Comparison of ENCODE assay signal across 21 cellular contexts in genomic region chr4:52655505-52655904, GRCh38. TPM values are rescaled to one million over a fixed set of nuclear protein-coding genes. Genes with fewer than 3 reads are reported as not detected.
DNase-seq lines count a peak whose midpoint lies in the region; ATAC-seq, FAIRE-seq and TF ChIP-seq lines count a peak whose summit lies in the region.
"Had no signal": no experiment of that assay in that cellular context is flagged by ENCODE, and none has a peak within 500 bp of the region (broad histone marks: within the 10 kb centered on the region; RNA-seq: fewer than 3 reads in every experiment).

No MANE protein-coding gene starts in this region.

- no peak overlapping the region for H2AFZ ChIP-seq in GM12878 (ENCODE audit: control insufficient read depth, low read depth, low read length)

- H3K4me2 ChIP-seq in GM12878 (ENCODE audit: control insufficient read depth, insufficient read depth) = 0 out of 2 replicates have a peak overlapping the region, but pooled peaks have one; percentile 44
- H3K4me2 ChIP-seq: A549 had no signal

- SMC1A ChIA-PET in GM12878 (lab: Charles Lee; ENCODE audit: uncharacterized antibody, unreplicated experiment) = interaction anchor here (0.8 to 1.4 kb wide), 3 partner anchors 12 to 329 kb away, joined by 3 to 5 read pairs (median 3); no protein-coding TSS in a partner anchor

- H3K27ac Mint-ChIP-seq in stimulated activated effector memory CD8-positive, alpha-beta T cell treated with anti-CD3 and anti-CD28 coated beads, Interleukin-12 subunit alpha, Interleukin-12 subunit beta, amount 100 ng/mL, for 72 hours = peak overlapping the region; percentile 11
- H3K27ac Mint-ChIP-seq: IgD-negative memory B cell had no signal

- in situ Hi-C loops in GM12878 (cut with MboI) = no loop called here

- no peak overlapping the region for H3K9ac ChIP-seq in GM12878 (ENCODE audit: control insufficient read depth, insufficient read depth, low read length)

- H3K9me3 Mint-ChIP-seq in stimulated activated effector memory CD8-positive, alpha-beta T cell treated with anti-CD3 and anti-CD28 coated beads, Interleukin-12 subunit alpha, Interleukin-12 subunit beta, amount 100 ng/mL, for 72 hours = no peaks in the 10 kb centered on the region

- no TSS peak for BruUV-seq in GM12878 (replicated peaks; lab: Mats Ljungman, UMichigan)

- peaks cover 35% of the 10 kb centered on the region for H3K4me1 Mint-ChIP-seq in stimulated activated effector memory CD8-positive, alpha-beta T cell treated with anti-CD3 and anti-CD28 coated beads, Interleukin-12 subunit alpha, Interleukin-12 subunit beta, amount 100 ng/mL, for 72 hours

- no peak for TF ChIP-seq EP300 in GM12878 (IDR thresholded peaks at IDR 0.05; ENCODE audit: borderline replicate concordance in 1 of 2, control insufficient read depth in 1 of 2, low read depth in 2 of 2, low read length in 2 of 2)

- H3K27me3 ChIP-seq in left ventricle myocardium inferior (ENCODE audit: low read depth) (no peaks in the 10 kb centered on the region), GM12878 (replicated peaks in 1 of 2; ENCODE audit: control insufficient read depth in 2 of 2, insufficient read depth in 2 of 2, low read length in 1 of 2) (no peaks in the 10 kb centered on the region)
- H3K27me3 ChIP-seq: dorsolateral prefrontal cortex, sigmoid colon had no signal

- H3K4me3 Mint-ChIP-seq in stimulated activated effector memory CD8-positive, alpha-beta T cell treated with anti-CD3 and anti-CD28 coated beads, Interleukin-12 subunit alpha, Interleukin-12 subunit beta, amount 100 ng/mL, for 72 hours = no peak overlapping the region
- H3K4me3 Mint-ChIP-seq: activated T-cell treated with anti-CD3 and anti-CD28 coated beads, Interleukin-2, amount 50 U/mL, for 4 hours had no signal

- peak overlapping the region; percentile 50 for H3K27ac ChIP-seq in left ventricle myocardium inferior (replicated peaks)
- no peak overlapping the region for H3K27ac ChIP-seq in GM12878 (ENCODE audit: control insufficient read depth, insufficient read depth)
- H3K27ac ChIP-seq: A549, RWPE1, sigmoid colon had no signal

- H4K20me1 ChIP-seq in GM12878 (ENCODE audit: control insufficient read depth, insufficient read depth) = no peaks in the 10 kb centered on the region

- POLR2A ChIA-PET in GM12878 (lab: Charles Lee) = interaction anchor here (0.9 kb wide), 2 partner anchors 13 to 66 kb away, joined by 4 to 5 read pairs; no protein-coding TSS in a partner anchor

- RAD21 ChIA-PET in GM12878 (lab: Charles Lee; ENCODE audit: unreplicated experiment) = no interaction called here

- no peak for TF ChIP-seq POLR2A in GM12878 (IDR thresholded peaks at IDR 0.05; ENCODE audit: low read depth, low read length)

- DNase-seq in left ventricle myocardium inferior = no peak
- DNase-seq in Right ventricle myocardium inferior (ENCODE audit: missing footprints) = no peak
- no peak for DNase-seq in GM12878 (ENCODE audit: low read depth, low spot score)
- peak; percentile 69 for DNase-seq in fibroblast of villous mesenchyme (ENCODE audit: low read depth)
- DNase-seq in stimulated activated effector memory CD8-positive, alpha-beta T cell treated with anti-CD3 and anti-CD28 coated beads, Interleukin-12 subunit alpha, Interleukin-12 subunit beta, amount 100 ng/mL, for 72 hours (ENCODE audit: low spot score in 2 of 2) = no peak
- no peak for DNase-seq in SKM-1 treated with dmso at 0.1 percent for 144 hours (lab: John Stamatoyannopoulos, UW; ENCODE audit: unreplicated experiment)
- DNase-seq in T-helper 1 cell = no peak
- DNase-seq: activated naive CD4-positive, alpha-beta T cell treated with Interleukin-2 at 50 U/mL for 16 hours; activated T-cell treated with anti-CD3 and anti-CD28 coated beads, Interleukin-2, amount 50 U/mL, for 4 hours; anterior cingulate cortex; Calu3; dorsolateral prefrontal cortex; MM.1S; NCI-H1694 treated with DMSO at 0.1 percent for 48 hours; NCI-H69; sigmoid colon had no signal

- CTCF ChIA-PET in GM12878 (lab: Yijun Ruan, JAX) = interaction anchor here (0.6 to 1.5 kb wide), 3 partner anchors 9 to 811 kb away, joined by 3 to 5 read pairs (median 3); no protein-coding TSS in a partner anchor

- intact Hi-C loops in left ventricle myocardium inferior (cut with micrococcal nuclease) (no loop called here), Right ventricle myocardium inferior (cut with DNase I) (loop anchor here (5.0 kb wide), 3 partner anchors 53 to 207 kb away; partner anchors contain the start of gene RASL11B), GM12878 (cut with micrococcal nuclease; ENCODE audit: unreplicated experiment) (loop anchor here (5.0 kb wide), 1 partner anchor 57 kb away; no protein-coding TSS in a partner anchor)

- H3K4me1 ChIP-seq in left ventricle myocardium inferior (peaks cover 66% of the 10 kb centered on the region), GM12878 (ENCODE audit: control insufficient read depth, insufficient read depth, low read length) (peaks cover 3% of the 10 kb centered on the region; the same call in 1 of the 2 replicates)

- peaks cover 25% of the 10 kb centered on the region for H3K79me2 ChIP-seq in GM12878 (ENCODE audit: control insufficient read depth, insufficient read depth, low read length)

- TF ChIP-seq CTCF in left ventricle myocardium inferior (IDR thresholded peaks at IDR 0.05; ENCODE audit: borderline replicate concordance) (no peak), GM12878 (IDR thresholded peaks at IDR 0.05 in 2 of 3, conservative IDR thresholded peaks at IDR 0.05 in 1 of 3; ENCODE audit: control insufficient read depth in 2 of 3, extremely low read depth in 1 of 3, insufficient read depth in 1 of 3, low read depth in 3 of 3, low read length in 3 of 3) (no peak), fibroblast of villous mesenchyme (IDR thresholded peaks at IDR 0.05; ENCODE audit: insufficient read depth, low read depth, low read length) (no peak)

- no peak for TF ChIP-seq RAD21 in GM12878 (IDR thresholded peaks at IDR 0.05; ENCODE audit: insufficient read depth, low read depth, low read length)

- H3K36me3 ChIP-seq in left ventricle myocardium inferior (no peaks in the 10 kb centered on the region), GM12878 (ENCODE audit: control insufficient read depth in 2 of 2, insufficient read depth in 2 of 2, low read length in 1 of 2) (no peaks in the 10 kb centered on the region)
- H3K36me3 ChIP-seq: sigmoid colon had no signal

- H3K36me3 Mint-ChIP-seq in stimulated activated effector memory CD8-positive, alpha-beta T cell treated with anti-CD3 and anti-CD28 coated beads, Interleukin-12 subunit alpha, Interleukin-12 subunit beta, amount 100 ng/mL, for 72 hours = no peaks in the 10 kb centered on the region
- H3K36me3 Mint-ChIP-seq: IgD-negative memory B cell had no signal

- H3K9me3 ChIP-seq in left ventricle myocardium inferior (replicated peaks) = no peaks in the 10 kb centered on the region
- no peaks in the 10 kb centered on the region; the same call in 2 of the 3 replicates for H3K9me3 ChIP-seq in GM12878 (replicated peaks; ENCODE audit: control insufficient read depth, insufficient read depth, low read length)
- H3K9me3 ChIP-seq: A549, sigmoid colon had no signal

- H3K4me3 ChIP-seq in left ventricle myocardium inferior = no peak overlapping the region
- H3K4me3 ChIP-seq in GM12878 = no peak overlapping the region
- H3K4me3 ChIP-seq in fibroblast of villous mesenchyme (ENCODE audit: low read depth, low read length) = no peak overlapping the region
- H3K4me3 ChIP-seq: A549, dorsolateral prefrontal cortex, sigmoid colon had no signal

- ATAC-seq in Right ventricle myocardium inferior = no peak
- no peak for ATAC-seq in GM12878
- ATAC-seq in stimulated activated effector memory CD8-positive, alpha-beta T cell treated with anti-CD3 and anti-CD28 coated beads, Interleukin-12 subunit alpha, Interleukin-12 subunit beta, amount 100 ng/mL, for 72 hours = no peak
- no peak for ATAC-seq in HG02981 (IDR thresholded peaks at IDR 0.05; ENCODE audit: unreplicated experiment)
- ATAC-seq: A549; activated T-cell treated with anti-CD3 and anti-CD28 coated beads, Interleukin-2, amount 50 U/mL, for 4 hours had no signal

- FAIRE-seq in GM12878 (lab: Jason Lieb, UNC) = no peak
- FAIRE-seq: A549, urothelium cell line had no signal

TF ChIP-seq in GM12878, 131 proteins besides CTCF, POLR2A, EP300 and RAD21:
- TF ChIP-seq NR2C2 (IDR thresholded peaks at IDR 0.05; ENCODE audit: borderline replicate concordance, control insufficient read depth, insufficient read length, low read depth) (no peak), BRCA1 (IDR thresholded peaks at IDR 0.05; ENCODE audit: low read depth, low read length) (no peak)

RNA-seq across cellular contexts. Expression of gene USP46, which starts 3.6 kb away (rescaled TPM):
- total RNA-seq in left ventricle myocardium inferior = 76.4 TPM
- 65.1 TPM for total RNA-seq in Right ventricle myocardium inferior
- 22.3 and 26.2 TPM in 2 replicates for total RNA-seq in GM12878 (2013; cell fraction: nucleolus; rRNA removed)
- 6.7 and 8.4 TPM in 2 replicates for total RNA-seq in GM12878 (2014; rRNA removed)
- total RNA-seq in GM12878 (2014; rRNA removed; fragmentation: Illumina TruSeq; extraction: Trizol) = 10.4 and 11.6 TPM in 2 replicates
- total RNA-seq in GM12878 (2021) = 18.8 and 20.1 TPM in 2 replicates
- polyA plus RNA-seq in GM12878 (2011; ENCODE audit: low read depth) = 3.1 TPM
- polyA plus RNA-seq in GM12878 (2011; rRNA removed) = 12.4 and 15.6 TPM in 2 replicates
- polyA plus RNA-seq in GM12878 (2011; cell fraction: cytosol; rRNA removed) = 3.8 and 3.9 TPM in 2 replicates
- 9.0 and 12.8 TPM in 2 replicates for polyA plus RNA-seq in GM12878 (2011; cell fraction: nucleus; rRNA removed)
- 4.7 and 6.8 TPM in 2 replicates for polyA plus RNA-seq in GM12878 (2012)
- 14.5 and 14.7 TPM in 2 replicates for polyA plus RNA-seq in GM12878 (2014; fragmentation: Illumina TruSeq; extraction: Trizol)
- 1 to 10 TPM; 5.3 TPM for polyA plus RNA-seq in GM12878 (2014; fragmentation: Nextera tagmentation; extraction: Ambion mirVana)
- 7.6 and 8.7 TPM in 2 replicates for polyA plus RNA-seq in GM12878 (2014; rRNA removed)
- polyA plus RNA-seq in GM12878 (2016; fragmentation: Nextera tagmentation; extraction: Ambion mirVana) = 10 to 100 TPM; 13.1 to 13.2 TPM
- polyA minus RNA-seq in GM12878 (2011; rRNA and poly(A)+ RNA removed) = 11.3 and 29.0 TPM in 2 replicates
- polyA minus RNA-seq in GM12878 (2011; cell fraction: cytosol; rRNA and poly(A)+ RNA removed) = 3.1 and 4.0 TPM in 2 replicates
- polyA minus RNA-seq in GM12878 (2011; cell fraction: nucleus; rRNA and poly(A)+ RNA removed) = 9.1 and 15.4 TPM in 2 replicates
- total RNA-seq in fibroblast of villous mesenchyme = 13.5 and 19.4 TPM in 2 replicates
